Comparison of ENCODE assay signal across 10 cellular contexts in genomic region chr2:148458171-148458570, GRCh38.
"Had no signal": no experiment of that assay in that cellular context is flagged by ENCODE, and none has a peak within 500 bp of the region (broad histone marks: within the 10 kb centered on the region; RNA-seq: fewer than 3 reads in every experiment).

No MANE protein-coding gene starts in this region.

- DNase-seq: H7, HFFc6, KBM-7 had no signal

- H3K9me3 ChIP-seq: HAP-1 had no signal

- ATAC-seq: GM23338, HCT116, HepG2 had no signal

- FAIRE-seq: H1, HepG2 had no signal

- H2AFZ ChIP-seq: GM23338 had no signal

- H3K4me3 Mint-ChIP-seq: GM23338, HFFc6, IgD-negative memory B cell had no signal

- H3K9me3 Mint-ChIP-seq: GM23338, HFFc6, IgD-negative memory B cell had no signal

- H3K27ac Mint-ChIP-seq: GM23338, HFFc6, IgD-negative memory B cell had no signal

- H3K4me3 ChIP-seq: GM23338, HAP-1 had no signal

- H3K27ac ChIP-seq: HL-60 had no signal

- H3K4me2 ChIP-seq: GM23338 had no signal

- H3K27me3 Mint-ChIP-seq: IgD-negative memory B cell had no signal

- H3K36me3 ChIP-seq: HAP-1 had no signal
